In the genomic region with DNA sequence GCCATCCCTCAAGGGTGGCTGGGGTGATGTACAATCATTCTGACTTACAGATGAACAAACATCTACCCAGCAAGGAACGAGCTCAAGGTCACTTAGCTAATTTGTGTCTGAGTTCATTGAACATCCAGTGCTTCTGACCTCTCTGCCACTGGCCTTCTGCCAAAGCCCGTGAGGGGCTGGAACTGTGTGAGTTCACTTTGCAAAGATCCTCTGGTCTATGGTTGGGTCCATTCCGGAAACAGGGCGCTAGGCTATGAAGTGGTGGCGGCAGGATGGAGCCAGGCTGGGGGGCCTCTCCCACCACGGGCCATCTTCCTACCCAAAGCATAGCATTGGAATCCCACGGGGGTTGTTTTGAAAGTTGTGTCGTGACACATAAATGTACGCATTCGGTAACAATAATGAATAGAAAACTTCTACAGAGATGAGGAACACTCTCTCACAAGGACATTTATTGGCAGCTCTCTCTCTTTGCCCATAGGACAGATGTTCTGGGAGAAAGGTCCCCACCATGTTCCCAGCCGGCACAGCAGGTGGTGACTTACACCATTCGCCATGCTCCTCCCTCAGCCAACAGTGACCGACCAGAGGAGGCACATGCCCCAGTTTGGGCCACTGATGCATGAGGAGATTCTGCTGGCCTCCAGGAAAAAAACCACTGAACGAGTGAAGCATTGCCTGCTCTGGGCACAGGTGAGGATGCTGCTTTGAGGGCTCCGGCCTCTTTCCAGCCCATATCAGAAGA, we compare ENCODE assay signal across 27 cellular contexts.
"Had no signal": no experiment of that assay in that cellular context is flagged by ENCODE, and none has a peak within 500 bp of the region (broad histone marks: within the 10 kb centered on the region; RNA-seq: fewer than 3 reads in every experiment).

No MANE protein-coding gene starts in this region.

- H3K27ac ChIP-seq: epithelial cell of prostate, gastroesophageal sphincter, heart left ventricle, hepatocyte, left lung, neural progenitor cell, psoas muscle, sigmoid colon, stomach, tibial artery, upper lobe of left lung had no signal

- H3K36me3 ChIP-seq: gastroesophageal sphincter, heart left ventricle, left lung, neural progenitor cell, sigmoid colon, stomach, tibial artery, upper lobe of left lung had no signal

- DNase-seq: cerebellar nuclear complex; effector CD8-positive, alpha-beta T cell; endodermal cell; foreskin fibroblast; heart left ventricle; kidney; left cardiac atrium; left lung; mesendoderm; midbrain; naive thymus-derived CD4-positive, alpha-beta T cell; posterior cingulate gyrus; psoas muscle; sigmoid colon; stimulated activated CD4-positive, alpha-beta T cell treated with anti-CD3 and anti-CD28 coated beads, Interleukin-2, amount 100 ng/mL, for 24 hours; stimulated activated CD4-positive, alpha-beta T cell treated with anti-CD3 and anti-CD28 coated beads, Interleukin-4, amount 100 ng/mL, for 24 hours; stimulated activated naive CD4-positive, alpha-beta T cell treated with Interleukin-2 at 50 U/mL for 16 hours; stomach; upper lobe of left lung had no signal

- H3K4me1 ChIP-seq: left lung, neural progenitor cell, psoas muscle, sigmoid colon, stomach, tibial artery, upper lobe of left lung had no signal

- H3K27me3 ChIP-seq: gastroesophageal sphincter, heart left ventricle, hepatocyte, left lung, neural progenitor cell, sigmoid colon, stomach, tibial artery, upper lobe of left lung had no signal

- H3K4me3 ChIP-seq: gastroesophageal sphincter, heart left ventricle, hepatocyte, left lung, neural progenitor cell, psoas muscle, sigmoid colon, stomach, tibial artery, upper lobe of left lung had no signal

- H3K9me3 ChIP-seq: left lung, psoas muscle, sigmoid colon, upper lobe of left lung had no signal

- ATAC-seq: esophagus mucosa; gastroesophageal sphincter; heart left ventricle; left cardiac atrium; left lung; naive thymus-derived CD4-positive, alpha-beta T cell; psoas muscle; right cardiac atrium; stimulated activated effector memory CD8-positive, alpha-beta T cell treated with anti-CD3 and anti-CD28 coated beads, Interleukin-12 subunit alpha, Interleukin-12 subunit beta, amount 100 ng/mL, for 72 hours had no signal
